Comparison of ENCODE assay signal across 8 cellular contexts in the genomic region with DNA sequence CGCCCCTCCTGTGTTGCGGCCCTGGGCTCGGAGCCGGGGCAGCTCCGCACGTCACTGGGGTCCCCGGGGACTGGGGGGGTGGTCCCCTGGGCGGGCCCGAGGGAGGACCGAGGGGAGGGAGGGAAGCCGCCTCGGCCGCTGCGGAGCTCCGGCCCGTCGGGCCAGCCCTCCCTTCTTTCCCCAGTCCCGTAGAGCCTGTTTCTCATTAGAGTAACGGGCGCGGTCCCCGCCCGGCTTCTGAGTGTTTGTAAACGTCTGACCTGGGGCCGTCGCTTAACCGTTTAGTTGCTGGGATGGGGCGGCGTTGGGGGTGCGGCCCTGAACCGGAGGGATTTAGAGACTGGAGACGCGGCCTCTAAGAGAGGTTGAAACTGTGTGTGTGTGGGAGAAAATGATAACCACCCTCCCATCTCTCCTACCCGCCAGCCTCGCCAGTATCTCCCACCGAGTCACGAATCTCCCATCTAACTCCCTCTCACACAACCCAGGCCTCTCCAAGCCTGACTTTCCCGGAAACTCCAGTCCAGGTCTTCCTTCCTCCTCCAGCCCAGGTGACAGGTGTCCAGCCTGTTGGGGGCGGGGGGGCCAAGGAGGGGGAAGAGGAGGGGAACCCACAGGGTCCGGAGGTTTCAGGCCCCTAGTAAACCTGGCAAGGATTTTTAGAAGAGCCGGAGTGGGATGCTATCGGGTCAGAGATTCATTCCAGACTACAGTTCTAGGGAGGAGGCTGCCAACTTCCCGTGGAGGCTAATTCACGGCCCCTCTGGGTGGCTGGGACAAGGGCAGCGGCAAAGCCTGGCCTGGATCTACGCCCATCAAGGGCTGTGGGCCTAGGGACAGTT. TPM values are rescaled to one million over a fixed set of nuclear protein-coding genes. Genes with fewer than 3 reads are reported as not detected.
DNase-seq lines count a peak whose midpoint lies in the region; ATAC-seq and TF ChIP-seq lines count a peak whose summit lies in the region.

No MANE protein-coding gene starts in this region.

- H3K36me3 Mint-ChIP-seq in CD4-positive, alpha-beta T cell (ENCODE audit: low read depth) = no peaks in the 10 kb centered on the region
- no peaks in the 10 kb centered on the region for H3K36me3 Mint-ChIP-seq in activated T-helper 17 cell treated with anti-CD3 and anti-CD28 coated beads, Interleukin-2, amount 50 U/mL, for 72 hours (ENCODE audit: low read depth)
- no peaks in the 10 kb centered on the region for H3K36me3 Mint-ChIP-seq in natural killer cell

- peaks cover 65% of the 10 kb centered on the region for H3K27me3 Mint-ChIP-seq in CD4-positive, alpha-beta T cell
- peaks cover 40% of the 10 kb centered on the region for H3K27me3 Mint-ChIP-seq in activated T-helper 17 cell treated with anti-CD3 and anti-CD28 coated beads, Interleukin-2, amount 50 U/mL, for 72 hours
- H3K27me3 Mint-ChIP-seq in natural killer cell (ENCODE audit: low read depth in 2 of 2) = peaks cover 30 to 38% of the 10 kb centered on the region in 2 donors

- peak overlapping the region; percentile 69 to 81 for H3K4me3 ChIP-seq in uterus

- H3K4me1 ChIP-seq in foreskin keratinocyte (peaks cover 15% of the 10 kb centered on the region), uterus (no peaks in the 10 kb centered on the region)

- POLR2A ChIA-PET in CD4-positive, alpha-beta T cell (lab: Charles Lee) = interaction anchor here (1.2 to 2.0 kb wide), 2 partner anchors 64 to 70 kb away, joined by 7 to 14 read pairs; partner anchors contain the start of genes CBLN3 and KHNYN

- ATAC-seq in CD4-positive, alpha-beta T cell (ENCODE audit: poor library complexity) = peak; percentile 38
- ATAC-seq in GM18907 (IDR thresholded peaks at IDR 0.05; ENCODE audit: unreplicated experiment) (peak; percentile 70), HG03064 (IDR thresholded peaks at IDR 0.05; ENCODE audit: low read depth, unreplicated experiment) (peak; percentile 64), foreskin keratinocyte (peak; percentile 75), natural killer cell (peak; percentile 27 to 45 (median 36))
- peak; percentile 46 for ATAC-seq in activated T-helper 17 cell treated with anti-CD3 and anti-CD28 coated beads, Interleukin-2, amount 50 U/mL, for 72 hours (replicated peaks)

- H3K27ac ChIP-seq in CD4-positive, alpha-beta T cell (ENCODE audit: low read depth, low read length) = no peak overlapping the region
- H3K27ac ChIP-seq in foreskin keratinocyte (peak overlapping the region; percentile 78), uterus (peak overlapping the region; percentile 94 to 99)

- peak in 1 of 10 experiments; percentile 5 for DNase-seq in CD4-positive, alpha-beta T cell
- DNase-seq in NCI-H2171 (lab: John Stamatoyannopoulos, UW) = peak; percentile 100
- peak; percentile 98 to 99 for DNase-seq in foreskin keratinocyte
- DNase-seq in natural killer cell = peak; percentile 25
- peak; percentile 92 to 96 for DNase-seq in uterus

- intact Hi-C loops in CD4-positive, alpha-beta T cell (cut with DNase I, micrococcal nuclease) = loop anchor here in 1 of 2 experiments (2.0 kb wide), 1 partner anchor 66 kb away; no protein-coding TSS in a partner anchor
- intact Hi-C loops in natural killer cell (cut with micrococcal nuclease) = loop anchor here (5.0 kb wide), 1 partner anchor 35 kb away; no protein-coding TSS in a partner anchor
- intact Hi-C loops in uterus (cut with DNase I; ENCODE audit: low total_unique reads) = loop anchor here (5.0 kb wide), 1 partner anchor 65 kb away; no protein-coding TSS in a partner anchor

- H3K4me1 Mint-ChIP-seq in CD4-positive, alpha-beta T cell (ENCODE audit: low read depth) = peaks cover 30% of the 10 kb centered on the region
- peaks cover 6% of the 10 kb centered on the region for H3K4me1 Mint-ChIP-seq in activated T-helper 17 cell treated with anti-CD3 and anti-CD28 coated beads, Interleukin-2, amount 50 U/mL, for 72 hours
- peaks cover 19 to 34% of the 10 kb centered on the region in 2 donors for H3K4me1 Mint-ChIP-seq in natural killer cell

- CTCF ChIA-PET in CD4-positive, alpha-beta T cell (lab: Charles Lee) = interaction anchor here (1.6 to 2.1 kb wide), 2 partner anchors 65 to 70 kb away, joined by 22 to 25 read pairs; no protein-coding TSS in a partner anchor

- H3K9me3 Mint-ChIP-seq in CD4-positive, alpha-beta T cell = no peaks in the 10 kb centered on the region
- H3K9me3 Mint-ChIP-seq in activated T-helper 17 cell treated with anti-CD3 and anti-CD28 coated beads, Interleukin-2, amount 50 U/mL, for 72 hours = no peaks in the 10 kb centered on the region
- no peaks in the 10 kb centered on the region for H3K9me3 Mint-ChIP-seq in natural killer cell

- peak; percentile 82 to 83 for TF ChIP-seq POLR2A in uterus (IDR thresholded peaks at IDR 0.05)

- no peak overlapping the region for H3K27ac Mint-ChIP-seq in CD4-positive, alpha-beta T cell
- H3K27ac Mint-ChIP-seq in activated T-helper 17 cell treated with anti-CD3 and anti-CD28 coated beads, Interleukin-2, amount 50 U/mL, for 72 hours = no peak overlapping the region
- peak overlapping the region in 1 of 2 donors; percentile 53 for H3K27ac Mint-ChIP-seq in natural killer cell

- peak overlapping the region; percentile 76 for H3K4me3 Mint-ChIP-seq in CD4-positive, alpha-beta T cell
- H3K4me3 Mint-ChIP-seq in activated T-helper 17 cell treated with anti-CD3 and anti-CD28 coated beads, Interleukin-2, amount 50 U/mL, for 72 hours = peak overlapping the region; percentile 76
- H3K4me3 Mint-ChIP-seq in natural killer cell = peak overlapping the region; percentile 82

- peaks cover 67% of the 10 kb centered on the region for H3K27me3 ChIP-seq in CD4-positive, alpha-beta T cell (ENCODE audit: control insufficient read depth, insufficient read depth, low read length)
- H3K27me3 ChIP-seq in foreskin keratinocyte (peaks cover 2% of the 10 kb centered on the region), uterus (no peaks in the 10 kb centered on the region)

- TF ChIP-seq CTCF in CD4-positive, alpha-beta T cell (IDR thresholded peaks at IDR 0.05) = no peak
- TF ChIP-seq CTCF in foreskin keratinocyte (conservative IDR thresholded peaks at IDR 0.05) = peak; percentile 5
- TF ChIP-seq CTCF in natural killer cell (IDR thresholded peaks at IDR 0.05) = no peak
- TF ChIP-seq CTCF in uterus (IDR thresholded peaks at IDR 0.05) = no peak

- no peaks in the 10 kb centered on the region for H3K9me3 ChIP-seq in CD4-positive, alpha-beta T cell (ENCODE audit: control insufficient read depth, low read length)
- no peaks in the 10 kb centered on the region for H3K9me3 ChIP-seq in uterus

- H3K36me3 ChIP-seq in uterus = no peaks in the 10 kb centered on the region

RNA-seq across cellular contexts. Expression of gene NFATC4, which starts 1.1 kb away (rescaled TPM):
- total RNA-seq in CD4-positive, alpha-beta T cell = not detected
- total RNA-seq in activated T-helper 17 cell treated with anti-CD3 and anti-CD28 coated beads, Interleukin-2, amount 50 U/mL, for 72 hours = under 1 TPM in 1 of 2 donors, not detected in 1; 0.66 TPM
- total RNA-seq in foreskin keratinocyte (11.1 and 19.8 TPM in 2 replicates), natural killer cell (not detected), uterus (100 to 1,000 TPM in 1 of 4 donors, 10 to 100 TPM in 3; 25.6 to 187 (median 86.4) TPM)
- polyA plus RNA-seq in foreskin keratinocyte = 13.1 and 21.1 TPM in 2 replicates

RNA-seq across cellular contexts. Expression of gene RIPK3, which starts 27.1 kb away (rescaled TPM):
- total RNA-seq in CD4-positive, alpha-beta T cell = 10 to 100 TPM; 18.1 to 18.9 TPM
- total RNA-seq in activated T-helper 17 cell treated with anti-CD3 and anti-CD28 coated beads, Interleukin-2, amount 50 U/mL, for 72 hours = 10 to 100 TPM; 12.9 to 17.4 TPM
- 7.9 and 11.7 TPM in 2 replicates for total RNA-seq in foreskin keratinocyte
- polyA plus RNA-seq in foreskin keratinocyte = 7.8 and 9.4 TPM in 2 replicates
- 10 to 100 TPM; 36.1 to 58.2 (median 45.5) TPM for total RNA-seq in natural killer cell
- 100 to 1,000 TPM in 1 of 4 donors, 1 to 10 TPM in 2, under 1 TPM in 1; 0.29 to 123 (median 6.0) TPM for total RNA-seq in uterus

RNA-seq across cellular contexts. Expression of gene NYNRIN, which starts 31.9 kb away (rescaled TPM):
- under 1 TPM; 0.08 to 0.25 TPM for total RNA-seq in CD4-positive, alpha-beta T cell
- under 1 TPM in 1 of 2 donors, not detected in 1; 0.04 TPM for total RNA-seq in activated T-helper 17 cell treated with anti-CD3 and anti-CD28 coated beads, Interleukin-2, amount 50 U/mL, for 72 hours
- 11.1 and 16.3 TPM in 2 replicates for total RNA-seq in foreskin keratinocyte
- polyA plus RNA-seq in foreskin keratinocyte = 4.7 and 6.0 TPM in 2 replicates
- total RNA-seq in natural killer cell = under 1 TPM; 0.23 to 0.53 (median 0.42) TPM
- 10 to 100 TPM in 3 of 4 donors, 1 to 10 TPM in 1; 4.9 to 51.1 (median 27.3) TPM for total RNA-seq in uterus

RNA-seq across cellular contexts. Expression of gene ADCY4, which starts 32.0 kb away (rescaled TPM):
- total RNA-seq in CD4-positive, alpha-beta T cell = 1 to 10 TPM; 4.7 to 5.9 TPM
- total RNA-seq in activated T-helper 17 cell treated with anti-CD3 and anti-CD28 coated beads, Interleukin-2, amount 50 U/mL, for 72 hours = 10 to 100 TPM in 1 of 2 donors, 1 to 10 TPM in 1; 2.3 to 10.5 TPM
- total RNA-seq in foreskin keratinocyte (0.49 and 1.1 TPM in 2 replicates), natural killer cell (10 to 100 TPM in 2 of 3 donors, 1 to 10 TPM in 1; 9.8 to 17.6 (median 11.3) TPM), uterus (100 to 1,000 TPM in 2 of 4 donors, 10 to 100 TPM in 2; 22.8 to 138 (median 86.1) TPM)
- polyA plus RNA-seq in foreskin keratinocyte = 0.25 and 0.57 TPM in 2 replicates

RNA-seq across cellular contexts. Expression of gene LTB4R, which starts 55.6 kb away (rescaled TPM):
- total RNA-seq in CD4-positive, alpha-beta T cell = 10 to 100 TPM; 15.6 to 18.3 TPM
- total RNA-seq in activated T-helper 17 cell treated with anti-CD3 and anti-CD28 coated beads, Interleukin-2, amount 50 U/mL, for 72 hours = 10 to 100 TPM; 11.6 to 21.4 TPM
- total RNA-seq in foreskin keratinocyte (7.2 and 8.5 TPM in 2 replicates), natural killer cell (10 to 100 TPM; 33.5 to 55.7 (median 49.7) TPM), uterus (10 to 100 TPM in 1 of 4 donors, 1 to 10 TPM in 3; 3.7 to 19.5 (median 5.6) TPM)
- 8.1 and 8.9 TPM in 2 replicates for polyA plus RNA-seq in foreskin keratinocyte
